9 cellular contexts compared by ENCODE assay signal in the genomic region with DNA sequence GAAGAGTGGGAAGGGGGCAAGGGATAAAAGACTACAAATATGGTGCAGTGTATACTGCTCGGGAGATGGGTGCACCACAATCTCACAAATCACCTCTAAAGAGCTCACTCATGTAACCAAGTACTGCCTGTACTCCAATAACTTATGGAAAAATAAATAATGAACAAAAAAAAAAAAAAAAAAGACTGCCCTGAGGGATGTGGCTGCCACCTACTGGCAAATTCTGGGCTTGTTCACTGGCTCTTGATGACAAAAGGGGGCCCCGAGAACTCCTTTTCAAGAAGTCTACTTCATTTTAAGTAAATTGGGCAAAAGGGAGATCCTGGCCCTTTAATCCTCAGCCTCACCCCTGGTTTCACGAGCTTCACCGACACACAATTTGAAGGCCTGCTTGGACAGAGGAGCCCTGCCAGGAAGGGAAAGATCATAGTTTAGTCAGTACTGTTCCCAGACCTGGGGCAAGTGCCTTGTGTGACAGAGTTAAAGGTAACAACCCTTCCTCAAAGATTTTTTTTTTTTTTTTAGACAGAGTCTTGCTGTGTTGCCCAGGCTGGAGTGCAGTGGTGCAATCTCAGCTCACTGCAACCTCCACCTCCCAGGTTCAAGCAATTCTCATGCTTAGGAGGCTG. TPM values are rescaled to one million over a fixed set of nuclear protein-coding genes. Genes with fewer than 3 reads are reported as not detected.
DNase-seq lines count a peak whose midpoint lies in the region; ATAC-seq, FAIRE-seq and TF ChIP-seq lines count a peak whose summit lies in the region.
"Had no signal": no experiment of that assay in that cellular context is flagged by ENCODE, and none has a peak within 500 bp of the region (broad histone marks: within the 10 kb centered on the region; RNA-seq: fewer than 3 reads in every experiment).

No MANE protein-coding gene starts in this region.

- DNase-seq in D721Med (ENCODE audit: insufficient read length, low spot score) = no peak
- peak; percentile 21 for DNase-seq in HK-2 (ENCODE audit: unreplicated experiment)
- peak; percentile 31 for DNase-seq in activated naive CD4-positive, alpha-beta T cell treated with anti-CD3 and anti-CD28 coated beads, Interleukin-2, amount 50 U/mL, for 16 hours
- DNase-seq in lung microvascular endothelial cell (ENCODE audit: low read depth in 2 of 2) = peak; percentile 62 to 66
- no peak for DNase-seq in T-helper 1 cell
- no peak for DNase-seq in midbrain (lab: John Stamatoyannopoulos, UW)
- DNase-seq in OCI-M2 (lab: John Stamatoyannopoulos, UW; ENCODE audit: unreplicated experiment) = no peak
- DNase-seq: caudate nucleus had no signal

- peak; percentile 35 for TF ChIP-seq CTCF in D721Med (IDR thresholded peaks at IDR 0.05; ENCODE audit: insufficient read depth, missing control alignments)

- no peak for ATAC-seq in HG03432 (IDR thresholded peaks at IDR 0.05; ENCODE audit: unreplicated experiment)

- no peak for FAIRE-seq in D721Med (lab: Jason Lieb, UNC)

RNA-seq across cellular contexts. Expression of gene STAC3, which starts 26.1 kb away (rescaled TPM):
- total RNA-seq in lung microvascular endothelial cell = 0.22 and 0.40 TPM in 2 replicates

RNA-seq across cellular contexts. Expression of gene SHMT2, which starts 47.5 kb away (rescaled TPM):
- 120 and 142 TPM in 2 replicates for total RNA-seq in lung microvascular endothelial cell

Comparison
In these comparisons a context has a peak if more than half of its experiments do, and no peak if none do; other contexts are left out.
1. DNase-seq: peak in HK-2 (single experiment), activated naive CD4-positive, alpha-beta T cell treated with anti-CD3 and anti-CD28 coated beads, Interleukin-2, amount 50 U/mL, for 16 hours (single experiment) and lung microvascular endothelial cell (2 of 2); none in D721Med (single experiment), T-helper 1 cell (0 of 5), midbrain (single experiment) and OCI-M2 (single experiment).